ENCODE assay signal across 8 cellular contexts in the genomic region with DNA sequence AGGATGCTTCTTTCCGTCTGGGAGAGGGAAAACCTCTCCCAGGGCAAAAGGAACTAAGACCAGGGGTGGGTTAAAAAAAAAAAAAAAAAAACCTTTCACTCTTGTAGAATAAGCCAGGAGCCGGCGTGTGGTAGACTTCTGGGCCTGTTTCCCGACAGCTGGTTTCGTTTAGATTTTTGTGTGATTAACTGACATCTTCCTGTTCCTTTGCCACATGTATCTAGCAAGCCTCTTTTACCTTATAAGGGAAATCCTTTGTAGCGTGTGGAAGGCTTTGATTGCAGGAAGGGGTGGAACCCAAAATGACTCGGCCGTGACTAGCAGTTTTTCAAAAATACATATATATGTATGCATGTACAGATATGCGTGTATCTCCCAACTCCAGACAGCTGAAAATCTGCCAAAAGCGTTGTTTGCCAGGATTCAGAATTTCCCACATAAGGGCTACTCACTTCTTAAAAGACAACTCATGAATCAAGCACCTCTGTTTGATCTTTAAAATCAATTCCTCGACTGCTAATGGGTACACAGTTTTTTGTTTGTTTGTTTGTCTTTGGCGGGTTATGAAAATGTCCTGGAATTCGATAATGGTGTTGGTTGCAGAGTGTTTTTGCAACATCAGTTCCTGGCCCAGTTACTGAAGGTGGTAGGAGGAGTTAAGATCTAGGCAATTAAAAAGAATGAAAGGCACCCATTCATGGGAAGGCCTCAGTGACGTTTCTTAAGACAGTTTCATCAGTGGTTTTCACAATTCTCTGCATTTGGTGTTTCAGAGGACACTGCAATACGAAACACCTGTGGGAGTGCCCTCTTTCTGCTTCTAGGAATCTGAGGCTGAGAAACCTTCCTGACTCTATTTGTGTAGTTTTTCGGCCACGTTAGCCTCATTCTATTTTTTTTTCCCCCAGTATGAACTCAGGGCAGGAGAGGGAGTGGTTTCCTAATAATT. TPM values are rescaled to one million over a fixed set of nuclear protein-coding genes. Genes with fewer than 3 reads are reported as not detected.
DNase-seq lines count a peak whose midpoint lies in the region; ATAC-seq and TF ChIP-seq lines count a peak whose summit lies in the region.

No MANE protein-coding gene starts in this region.

- CTCF ChIA-PET in Calu3 (lab: Charles Lee) (interaction anchor here (0.6 kb wide), 2 partner anchors 31 to 1521 kb away, joined by 3 to 7 read pairs; no protein-coding TSS in a partner anchor), activated B cell treated with CpG ODN at 0.5 μM for 24 hours (lab: Charles Lee) (interaction anchor here (1.2 to 2.1 kb wide), 5 partner anchors 8 to 37 kb away, joined by 3 to 12 read pairs (median 5); no protein-coding TSS in a partner anchor)

- peak; percentile 50 for DNase-seq in Calu3
- peak; percentile 45 for DNase-seq in NCI-H1694 (lab: John Stamatoyannopoulos, UW)
- no peak for DNase-seq in activated B cell treated with CpG ODN at 0.5 μM for 24 hours
- DNase-seq in coronary artery (ENCODE audit: low spot score) = no peak
- DNase-seq in left lung = peak in 1 of 2 donors; percentile 70
- peak in 2 of 3 donors; percentile 40 to 41 for DNase-seq in stimulated activated CD4-positive, alpha-beta T cell treated with anti-CD3 and anti-CD28 coated beads, TNF-alpha, amount 100 ng/mL, for 1 hour (ENCODE audit: low read depth in 3 of 3, low spot score in 1 of 3)

- H3K9me3 ChIP-seq in left lung = no peaks in the 10 kb centered on the region

- peaks cover 28 to 75% of the 10 kb centered on the region in 2 donors for H3K4me1 ChIP-seq in left lung

- peak overlapping the region; percentile 100 for H3K27ac ChIP-seq in coronary artery
- peak overlapping the region; percentile 98 to 99 for H3K27ac ChIP-seq in left lung

- peak overlapping the region; percentile 98 for H3K4me3 ChIP-seq in coronary artery
- H3K4me3 ChIP-seq in left lung = peak overlapping the region; percentile 77 to 90

- peak; percentile 43 for ATAC-seq in GM21423 (IDR thresholded peaks at IDR 0.05; ENCODE audit: unreplicated experiment)
- ATAC-seq in activated B cell treated with CpG ODN at 0.5 μM for 24 hours (ENCODE audit: low read depth) = peak; percentile 66
- peak; percentile 51 for ATAC-seq in left lung
- ATAC-seq in HG02759 (IDR thresholded peaks at IDR 0.05; ENCODE audit: unreplicated experiment) = no peak

- no peaks in the 10 kb centered on the region for H3K9me3 Mint-ChIP-seq in Calu3 (ENCODE audit: low read depth, unreplicated experiment)
- no peaks in the 10 kb centered on the region for H3K9me3 Mint-ChIP-seq in activated B cell treated with CpG ODN at 0.5 μM for 24 hours

- TF ChIP-seq CTCF in Calu3 (IDR thresholded peaks at IDR 0.05; ENCODE audit: unreplicated experiment) (no peak), activated B cell treated with CpG ODN at 0.5 μM for 24 hours (IDR thresholded peaks at IDR 0.05) (no peak), coronary artery (IDR thresholded peaks at IDR 0.05) (no peak), left lung (IDR thresholded peaks at IDR 0.05) (no peak)

- H3K36me3 Mint-ChIP-seq in Calu3 (ENCODE audit: insufficient read depth, unreplicated experiment) (peaks cover 87% of the 10 kb centered on the region), activated B cell treated with CpG ODN at 0.5 μM for 24 hours (ENCODE audit: low read depth) (peaks cover 56% of the 10 kb centered on the region)

- no peaks in the 10 kb centered on the region for H3K27me3 ChIP-seq in left lung

- H3K4me1 Mint-ChIP-seq in Calu3 (ENCODE audit: low read depth, unreplicated experiment) = peaks cover 16% of the 10 kb centered on the region
- H3K4me1 Mint-ChIP-seq in activated B cell treated with CpG ODN at 0.5 μM for 24 hours = peaks cover 74% of the 10 kb centered on the region

- peak overlapping the region; percentile 98 for H3K27ac Mint-ChIP-seq in Calu3 (ENCODE audit: unreplicated experiment)
- H3K27ac Mint-ChIP-seq in activated B cell treated with CpG ODN at 0.5 μM for 24 hours = peak overlapping the region; percentile 98

- BruUV-seq in Calu3 (replicated peaks; lab: Mats Ljungman, UMichigan) = no TSS peak

- intact Hi-C loops in Calu3 (cut with micrococcal nuclease; ENCODE audit: unreplicated experiment) (no loop called here), activated B cell treated with CpG ODN at 0.5 μM for 24 hours (cut with micrococcal nuclease) (loop anchor here (1.0 to 10.0 kb wide), 8 partner anchors 9 to 508 kb away; partner anchors contain the start of genes KLF2 and RAB8A), left lung (cut with DNase I) (no loop called here)

- POLR2A ChIA-PET in activated B cell treated with CpG ODN at 0.5 μM for 24 hours (lab: Charles Lee) = interaction anchor here (0.6 to 8.1 kb wide), 28 partner anchors 6 to 1226 kb away, joined by 3 to 110 read pairs (median 5); partner anchors contain the start of genes AP1M1, FAM32A, HSH2D and KLF2

- peak overlapping the region; percentile 39 for H3K4me3 Mint-ChIP-seq in Calu3 (ENCODE audit: low read depth, unreplicated experiment)
- peak overlapping the region; percentile 90 for H3K4me3 Mint-ChIP-seq in activated B cell treated with CpG ODN at 0.5 μM for 24 hours

- H3K27me3 Mint-ChIP-seq in Calu3 (ENCODE audit: unreplicated experiment) = no peaks in the 10 kb centered on the region
- H3K27me3 Mint-ChIP-seq in activated B cell treated with CpG ODN at 0.5 μM for 24 hours = no peaks in the 10 kb centered on the region

- peaks cover 0 to 35% of the 10 kb centered on the region in 2 donors for H3K36me3 ChIP-seq in left lung

RNA-seq across cellular contexts. Expression of gene TPM4, which starts 2.7 kb away (rescaled TPM):
- total RNA-seq in Calu3 (2022) = 219 and 224 TPM in 2 replicates
- 238 and 257 TPM in 2 replicates for total RNA-seq in activated B cell treated with CpG ODN at 0.5 μM for 24 hours
- 100 to 1,000 TPM; 437 to 536 TPM for total RNA-seq in left lung

RNA-seq across cellular contexts. Expression of gene RAB8A, which starts 32.7 kb away (rescaled TPM):
- 76.6 and 77.3 TPM in 2 replicates for total RNA-seq in Calu3 (2022)
- total RNA-seq in activated B cell treated with CpG ODN at 0.5 μM for 24 hours = 157 and 171 TPM in 2 replicates
- 10 to 100 TPM; 70.7 to 88.8 TPM for total RNA-seq in left lung

Comparison
In these comparisons a context has a peak if more than half of its experiments do, and no peak if none do; other contexts are left out.
1. DNase-seq: peak in Calu3 (single experiment), NCI-H1694 (single experiment) and stimulated activated CD4-positive, alpha-beta T cell treated with anti-CD3 and anti-CD28 coated beads, TNF-alpha, amount 100 ng/mL, for 1 hour (2 of 3); none in activated B cell treated with CpG ODN at 0.5 μM for 24 hours (single experiment) and coronary artery (single experiment).